In the genomic region with DNA sequence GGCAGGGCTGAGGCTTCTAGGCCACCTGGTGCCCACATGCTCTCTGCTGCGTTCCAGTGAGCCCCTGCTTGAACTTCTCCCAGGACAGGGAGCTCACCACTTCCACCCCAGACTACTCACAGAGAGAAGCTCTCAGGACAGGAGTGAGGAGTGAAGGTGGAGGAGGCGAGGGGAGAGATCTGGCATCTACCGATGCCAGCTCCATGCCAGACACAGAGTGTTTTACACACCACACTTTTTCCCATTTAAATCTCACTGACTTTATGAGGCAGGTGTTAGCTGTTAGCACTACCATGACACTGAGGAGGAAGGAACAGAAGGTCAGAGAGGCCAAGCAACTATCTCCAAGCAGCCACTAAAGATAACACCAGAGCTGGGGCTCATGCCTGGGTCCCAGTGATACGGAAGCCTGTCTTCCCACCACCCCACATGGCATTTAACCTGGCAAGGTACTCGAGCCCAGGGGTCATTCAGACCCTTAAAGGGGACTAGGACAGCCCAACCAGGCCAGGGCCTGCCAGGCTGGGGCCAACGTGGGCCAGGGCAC, we compare ENCODE assay signal across 21 cellular contexts. TPM values are rescaled to one million over a fixed set of nuclear protein-coding genes. Genes with fewer than 3 reads are reported as not detected.
"Had no signal": no experiment of that assay in that cellular context is flagged by ENCODE, and none has a peak within 500 bp of the region (broad histone marks: within the 10 kb centered on the region; RNA-seq: fewer than 3 reads in every experiment).

No MANE protein-coding gene starts in this region.

- H3K4me3 Mint-ChIP-seq: activated naive CD8-positive, alpha-beta T cell treated with anti-CD3 and anti-CD28 coated beads, Interleukin-2, amount 10 ng/mL, durations not matched to agents 7 days and 5 days; mesothelial cell of epicardium; nephron; stimulated activated naive CD8-positive, alpha-beta T cell treated with anti-CD3 and anti-CD28 coated beads, Interleukin-15, amount 100 ng/mL, for 72 hours had no signal

- ATAC-seq: gastroesophageal sphincter; stimulated activated naive CD8-positive, alpha-beta T cell treated with anti-CD3 and anti-CD28 coated beads, Interleukin-15, amount 100 ng/mL, for 72 hours had no signal

- DNase-seq: activated CD4-positive, alpha-beta T cell treated with anti-CD3 and anti-CD28 coated beads, Interleukin-2, amount 50 U/mL, for 1 hour; activated CD4-positive, CD25-positive, alpha-beta regulatory T cell treated with anti-CD3 and anti-CD28 coated beads, Interleukin-2, amount 50 U/mL, for 72 hours; activated naive CD8-positive, alpha-beta T cell treated with anti-CD3 and anti-CD28 coated beads, Interleukin-2, amount 10 ng/mL, durations not matched to agents 7 days and 5 days; amygdala; central memory CD4-positive, alpha-beta T cell; stimulated activated CD4-positive, alpha-beta T cell treated with anti-CD3 and anti-CD28 coated beads, Interleukin-2, amount 100 ng/mL, for 48 hours; stimulated activated naive CD8-positive, alpha-beta T cell treated with anti-CD3 and anti-CD28 coated beads, Interleukin-15, amount 100 ng/mL, for 72 hours; trophoblast cell had no signal

- H3K27ac Mint-ChIP-seq: activated naive CD8-positive, alpha-beta T cell treated with anti-CD3 and anti-CD28 coated beads, Interleukin-2, amount 10 ng/mL, durations not matched to agents 7 days and 5 days; mesothelial cell of epicardium; progenitor cell of endocrine pancreas had no signal

- FAIRE-seq: endometrium, TTC549 had no signal

- H3K27me3 Mint-ChIP-seq: activated naive CD8-positive, alpha-beta T cell treated with anti-CD3 and anti-CD28 coated beads, Interleukin-2, amount 10 ng/mL, durations not matched to agents 7 days and 5 days; progenitor cell of endocrine pancreas; stimulated activated naive CD8-positive, alpha-beta T cell treated with anti-CD3 and anti-CD28 coated beads, Interleukin-15, amount 100 ng/mL, for 72 hours had no signal

RNA-seq across cellular contexts. Expression of a gene that starts 45.8 kb away (rescaled TPM):
- total RNA-seq: activated CD8-positive, alpha-beta memory T cell treated with anti-CD3 and anti-CD28 coated beads for 36 hours; activated naive CD8-positive, alpha-beta T cell treated with anti-CD3 and anti-CD28 coated beads, Interleukin-2, amount 10 ng/mL, durations not matched to agents 7 days and 5 days; gastroesophageal sphincter; lung microvascular endothelial cell; omental fat pad; progenitor cell of endocrine pancreas; skeletal muscle tissue; T-helper 2 cell treated with Interferon-gamma antibody and Interleukin-4, amounts not matched to agents 100 ng/mL and 5 ng/mL, for 36 hours; temporal lobe; vagina had no signal

RNA-seq across cellular contexts. Expression of a gene that starts 49.0 kb away (rescaled TPM):
- total RNA-seq: progenitor cell of endocrine pancreas had no signal
